In the genomic region with DNA sequence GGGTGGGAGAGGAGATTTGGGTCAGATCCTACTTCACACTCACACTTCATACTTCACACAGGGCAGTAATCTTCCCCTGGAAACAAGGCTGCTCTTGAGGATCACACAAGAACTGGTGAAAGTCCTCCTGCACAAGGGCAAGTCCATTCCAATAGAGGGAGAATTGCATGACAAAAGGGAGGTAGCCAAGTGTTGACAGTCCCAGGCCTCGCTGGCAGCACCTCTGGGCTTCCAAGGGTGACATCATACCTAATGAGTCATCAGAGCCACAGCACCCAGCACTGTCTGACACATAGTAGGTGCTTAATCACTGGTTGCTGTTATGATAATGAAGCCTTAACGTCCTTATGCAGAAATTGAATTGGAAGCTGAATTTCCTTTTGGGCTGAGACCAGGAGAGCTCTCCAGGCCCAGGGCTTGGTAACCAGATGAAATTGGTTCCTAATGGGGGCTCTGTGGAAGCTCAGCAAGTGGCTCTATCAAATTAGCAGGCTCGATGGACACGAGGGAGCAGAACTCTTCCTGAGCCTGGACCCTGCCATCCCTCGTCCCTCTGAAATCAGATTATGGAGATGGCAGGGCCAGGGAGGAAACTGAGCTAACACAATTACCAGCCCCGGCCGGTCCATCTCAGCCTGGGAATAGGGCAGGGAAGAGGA, we compare ENCODE assay signal across 10 cellular contexts. TPM values are rescaled to one million over a fixed set of nuclear protein-coding genes. Genes with fewer than 3 reads are reported as not detected.
DNase-seq lines count a peak whose midpoint lies in the region; ATAC-seq and TF ChIP-seq lines count a peak whose summit lies in the region.
"Had no signal": no experiment of that assay in that cellular context is flagged by ENCODE, and none has a peak within 500 bp of the region (broad histone marks: within the 10 kb centered on the region; RNA-seq: fewer than 3 reads in every experiment).

No MANE protein-coding gene starts in this region.

- H2BK12ac ChIP-seq in mesenchymal stem cell (ENCODE audit: low read length in 2 of 2), result peak overlapping the region in 1 of 2 experiments; percentile 21

- H3K4me2 ChIP-seq in mesenchymal stem cell (ENCODE audit: low read length, poor library complexity, severe bottlenecking), result no peak overlapping the region

- H4K91ac ChIP-seq in mesenchymal stem cell (ENCODE audit: low read length), result no peak overlapping the region

- no peak overlapping the region for H3K23ac ChIP-seq in mesenchymal stem cell (ENCODE audit: low read length in 2 of 2)

- peak overlapping the region; percentile 4 for H3K27ac ChIP-seq in mesenchymal stem cell (ENCODE audit: low read length, poor library complexity, severe bottlenecking)
- H3K27ac ChIP-seq: lower lobe of right lung had no signal

- H3K9me3 Mint-ChIP-seq in endothelial cell (ENCODE audit: unreplicated experiment) (no peaks in the 10 kb centered on the region), Calu3 (ENCODE audit: low read depth, unreplicated experiment) (no peaks in the 10 kb centered on the region)
- H3K9me3 Mint-ChIP-seq: activated CD4-positive, alpha-beta T cell treated with anti-CD3 and anti-CD28 coated beads, Interleukin-2, amount 10 ng/mL, durations not matched to agents 7 days and 5 days had no signal

- H2BK120ac ChIP-seq in mesenchymal stem cell (ENCODE audit: low read depth, low read length), result no peak overlapping the region

- H3K4me3 Mint-ChIP-seq in endothelial cell (ENCODE audit: unreplicated experiment) (no peak overlapping the region), Calu3 (ENCODE audit: low read depth, unreplicated experiment) (no peak overlapping the region)
- H3K4me3 Mint-ChIP-seq: activated CD4-positive, alpha-beta T cell treated with anti-CD3 and anti-CD28 coated beads, Interleukin-2, amount 10 ng/mL, durations not matched to agents 7 days and 5 days had no signal

- DNase-seq in Caki2 (ENCODE audit: low read depth) (peak; percentile 28), M059J (ENCODE audit: low read depth) (peak; percentile 65), endothelial cell (ENCODE audit: low spot score) (no peak), mesenchymal stem cell (peak; percentile 63), NCI-H1694 treated with DMSO at 0.1 percent for 48 hours (lab: John Stamatoyannopoulos, UW) (no peak), NCI-H2227 (lab: John Stamatoyannopoulos, UW; ENCODE audit: unreplicated experiment) (no peak), Calu3 (no peak)
- DNase-seq: activated CD4-positive, alpha-beta T cell treated with anti-CD3 and anti-CD28 coated beads, Interleukin-2, amount 10 ng/mL, durations not matched to agents 7 days and 5 days; lower lobe of right lung had no signal

- H3K4me3 ChIP-seq in mesenchymal stem cell (ENCODE audit: insufficient read depth in 1 of 2, low read depth in 1 of 2, low read length in 2 of 2), result no peak overlapping the region
- H3K4me3 ChIP-seq: lower lobe of right lung had no signal

- peak overlapping the region; percentile 5 for H4K8ac ChIP-seq in mesenchymal stem cell (ENCODE audit: low read length)

- H3K14ac ChIP-seq in mesenchymal stem cell (ENCODE audit: low read length in 2 of 2), result peak overlapping the region in 1 of 2 experiments; percentile 68

- no peak for ATAC-seq in GM18502 (IDR thresholded peaks at IDR 0.05; ENCODE audit: poor library complexity, unreplicated experiment)
- ATAC-seq: lower lobe of right lung had no signal

- peak overlapping the region; percentile 26 for H3K9ac ChIP-seq in mesenchymal stem cell (ENCODE audit: low read length)

- H2AK5ac ChIP-seq in mesenchymal stem cell (ENCODE audit: low read length, severe bottlenecking), result peak overlapping the region; percentile 36

- H3K36me3 Mint-ChIP-seq in endothelial cell (ENCODE audit: low read depth, unreplicated experiment) (no peaks in the 10 kb centered on the region), Calu3 (ENCODE audit: insufficient read depth, unreplicated experiment) (no peaks in the 10 kb centered on the region)

- in situ Hi-C loops in Caki2 (cut with HindIII; ENCODE audit: low pct_unique_long_range_greater_than_20kb, low sequenced_read_pairs), result no loop called here

- TF ChIP-seq CTCF in endothelial cell (IDR thresholded peaks at IDR 0.05; ENCODE audit: unreplicated experiment), result no peak
- TF ChIP-seq CTCF in Calu3 (IDR thresholded peaks at IDR 0.05; ENCODE audit: unreplicated experiment), result no peak

- H3K27me3 ChIP-seq in mesenchymal stem cell (ENCODE audit: control insufficient read depth in 1 of 2, insufficient read depth in 1 of 2, low read length in 2 of 2), result no peaks in the 10 kb centered on the region

- H2BK5ac ChIP-seq in mesenchymal stem cell (ENCODE audit: low read depth, low read length, poor library complexity, severe bottlenecking), result no peak overlapping the region

- no peaks in the 10 kb centered on the region for H3K9me3 ChIP-seq in mesenchymal stem cell (ENCODE audit: control insufficient read depth, low read length)
- H3K9me3 ChIP-seq: lower lobe of right lung had no signal

- H3K27ac Mint-ChIP-seq in endothelial cell (ENCODE audit: unreplicated experiment) (peak overlapping the region; percentile 45), Calu3 (ENCODE audit: unreplicated experiment) (no peak overlapping the region)
- H3K27ac Mint-ChIP-seq: activated CD4-positive, alpha-beta T cell treated with anti-CD3 and anti-CD28 coated beads, Interleukin-2, amount 10 ng/mL, durations not matched to agents 7 days and 5 days had no signal

- CTCF ChIA-PET in Calu3 (lab: Charles Lee), result no interaction called here

- intact Hi-C loops in Calu3 (cut with micrococcal nuclease; ENCODE audit: unreplicated experiment), result no loop called here

- no peaks in the 10 kb centered on the region for H3K79me1 ChIP-seq in mesenchymal stem cell (replicated peaks; ENCODE audit: low read length, poor library complexity, severe bottlenecking)

- no peaks in the 10 kb centered on the region for H3K36me3 ChIP-seq in mesenchymal stem cell (ENCODE audit: control insufficient read depth in 1 of 2, insufficient read depth in 2 of 2, low read depth in 1 of 2, low read length in 2 of 2)
- H3K36me3 ChIP-seq: lower lobe of right lung had no signal

- H3K18ac ChIP-seq in mesenchymal stem cell (ENCODE audit: low read depth in 1 of 2, low read length in 2 of 2), result peak overlapping the region in 1 of 2 experiments; percentile 2

- H3K27me3 Mint-ChIP-seq in endothelial cell (ENCODE audit: unreplicated experiment) (peaks cover 3% of the 10 kb centered on the region), Calu3 (ENCODE audit: unreplicated experiment) (no peaks in the 10 kb centered on the region)

- no peak overlapping the region for H2BK15ac ChIP-seq in mesenchymal stem cell (ENCODE audit: low read depth, poor library complexity, severe bottlenecking)

- H3K4me1 Mint-ChIP-seq in endothelial cell (ENCODE audit: unreplicated experiment) (peaks cover 38% of the 10 kb centered on the region), Calu3 (ENCODE audit: low read depth, unreplicated experiment) (peaks cover 11% of the 10 kb centered on the region)
- H3K4me1 Mint-ChIP-seq: activated CD4-positive, alpha-beta T cell treated with anti-CD3 and anti-CD28 coated beads, Interleukin-2, amount 10 ng/mL, durations not matched to agents 7 days and 5 days had no signal

- WGBS in mesenchymal stem cell, result 57% methylated on average over 7 of the region's 7 CpGs

- H3K4ac ChIP-seq in mesenchymal stem cell (ENCODE audit: low read depth in 1 of 2, low read length in 2 of 2), result no peak overlapping the region

- H2AFZ ChIP-seq in mesenchymal stem cell (ENCODE audit: low read depth, low read length), result no peak overlapping the region

- no TSS peak for BruUV-seq in Calu3 (replicated peaks; lab: Mats Ljungman, UMichigan)

- peaks cover 22% of the 10 kb centered on the region for H3K4me1 ChIP-seq in mesenchymal stem cell (ENCODE audit: control insufficient read depth, insufficient read depth, low read depth, low read length)

RNA-seq across cellular contexts. Expression of gene ACTN1, which starts 58.8 kb away (rescaled TPM):
- 53.5 and 57.0 TPM in 2 replicates for total RNA-seq in Caki2 (2014; rRNA removed; shearing (Covaris generic); ENCODE audit: low replicate concordance)
- 221 and 363 TPM in 2 replicates for total RNA-seq in M059J (2014; rRNA removed; shearing (Covaris generic))
- total RNA-seq in endothelial cell (ENCODE audit: unreplicated experiment), result 130 TPM
- polyA plus RNA-seq in mesenchymal stem cell (2013, experiment 1 of 2), result 359 TPM
- polyA plus RNA-seq in mesenchymal stem cell (2013, experiment 2 of 2), result 344 TPM
- total RNA-seq in Calu3 (2022), result 246 and 326 TPM in 2 replicates

Comparison
In these comparisons a context has a peak if more than half of its experiments do, and no peak if none do; other contexts are left out.
1. DNase-seq: peak in Caki2 (single experiment), M059J (single experiment) and mesenchymal stem cell (single experiment); none in endothelial cell (single experiment), NCI-H1694 treated with DMSO at 0.1 percent for 48 hours (single experiment), NCI-H2227 (single experiment) and Calu3 (single experiment).